Comparison of ENCODE assay signal across 1 cellular context in genomic region chr20:43750774-43751166, GRCh38.
TF ChIP-seq lines count a peak whose summit lies in the region.

No MANE protein-coding gene starts in this region.

TF ChIP-seq in IMR-90, 13 proteins besides CTCF, POLR2A, EP300 and RAD21 (continued from another document):
- no peak for TF ChIP-seq MXI1 (IDR thresholded peaks at IDR 0.05; ENCODE audit: borderline replicate concordance, low read depth, low read length)
